ENCODE assay signal across 8 cellular contexts in genomic region chr11:68213555-68214172, GRCh38. TPM values are rescaled to one million over a fixed set of nuclear protein-coding genes. Genes with fewer than 3 reads are reported as not detected.
DNase-seq lines count a peak whose midpoint lies in the region; ATAC-seq and TF ChIP-seq lines count a peak whose summit lies in the region.

No MANE protein-coding gene starts in this region.

- peaks cover 0 to 6% of the 10 kb centered on the region in 2 donors for H3K27me3 Mint-ChIP-seq in natural killer cell treated with Interleukin-12 subunit alpha and Interleukin-12 subunit beta and Interleukin-15 and Interleukin-18, amount 100 ng/mL, for 72 hours
- H3K27me3 Mint-ChIP-seq in stimulated activated naive B cell treated with anti-CD40 and anti-IgM and Interleukin-4, amounts not matched to agents 10 μg/mL and 1 μg/mL and 100 μg/mL, for 72 hours = peaks cover 4 to 10% of the 10 kb centered on the region in 2 donors

- DNase-seq in COLO829 (ENCODE audit: low spot score) (peak; percentile 53), RPMI8226 (peak; percentile 99), fibroblast of pulmonary artery (ENCODE audit: low read depth) (peak; percentile 96)
- peak; percentile 93 for DNase-seq in Jurkat, Clone E6-1 (ENCODE audit: low read depth, low spot score)
- DNase-seq in activated T-helper 9 cell treated with anti-CD3 and anti-CD28 coated beads, Interleukin-2, amount 50 U/mL, for 16 hours (ENCODE audit: low read depth) = peak; percentile 74
- DNase-seq in natural killer cell treated with Interleukin-12 subunit alpha and Interleukin-12 subunit beta and Interleukin-15 and Interleukin-18, amount 100 ng/mL, for 72 hours (ENCODE audit: low spot score) = peak; percentile 89
- DNase-seq in stimulated activated naive B cell treated with anti-CD40 and anti-IgM and Interleukin-4, amounts not matched to agents 10 μg/mL and 1 μg/mL and 100 μg/mL, for 72 hours = peak; percentile 82

- peak overlapping the region in 1 of 2 donors; percentile 94 for H3K27ac Mint-ChIP-seq in natural killer cell treated with Interleukin-12 subunit alpha and Interleukin-12 subunit beta and Interleukin-15 and Interleukin-18, amount 100 ng/mL, for 72 hours
- H3K27ac Mint-ChIP-seq in stimulated activated naive B cell treated with anti-CD40 and anti-IgM and Interleukin-4, amounts not matched to agents 10 μg/mL and 1 μg/mL and 100 μg/mL, for 72 hours = peak overlapping the region; percentile 93

- H3K4me1 Mint-ChIP-seq in natural killer cell treated with Interleukin-12 subunit alpha and Interleukin-12 subunit beta and Interleukin-15 and Interleukin-18, amount 100 ng/mL, for 72 hours (ENCODE audit: low read depth in 2 of 2) = peaks cover 34 to 42% of the 10 kb centered on the region in 2 donors
- H3K4me1 Mint-ChIP-seq in stimulated activated naive B cell treated with anti-CD40 and anti-IgM and Interleukin-4, amounts not matched to agents 10 μg/mL and 1 μg/mL and 100 μg/mL, for 72 hours = peaks cover 33 to 50% of the 10 kb centered on the region in 2 donors

- ATAC-seq in GM21381 (IDR thresholded peaks at IDR 0.05; ENCODE audit: unreplicated experiment) = peak; percentile 48
- ATAC-seq in natural killer cell treated with Interleukin-12 subunit alpha and Interleukin-12 subunit beta and Interleukin-15 and Interleukin-18, amount 100 ng/mL, for 72 hours = peak; percentile 76 to 79
- ATAC-seq in stimulated activated naive B cell treated with anti-CD40 and anti-IgM and Interleukin-4, amounts not matched to agents 10 μg/mL and 1 μg/mL and 100 μg/mL, for 72 hours (replicated peaks) = peak; percentile 54 to 58

- no peak for TF ChIP-seq CTCF in fibroblast of pulmonary artery (IDR thresholded peaks at IDR 0.05; ENCODE audit: low read length, missing control alignments)

- peak overlapping the region; percentile 63 for H3K4me3 ChIP-seq in Jurkat, Clone E6-1 (ENCODE audit: low read length)
- H3K4me3 ChIP-seq in fibroblast of pulmonary artery (replicated peaks; ENCODE audit: low read depth, low read length) = peak overlapping the region; percentile 67

- no peaks in the 10 kb centered on the region for H3K9me3 Mint-ChIP-seq in natural killer cell treated with Interleukin-12 subunit alpha and Interleukin-12 subunit beta and Interleukin-15 and Interleukin-18, amount 100 ng/mL, for 72 hours
- no peaks in the 10 kb centered on the region for H3K9me3 Mint-ChIP-seq in stimulated activated naive B cell treated with anti-CD40 and anti-IgM and Interleukin-4, amounts not matched to agents 10 μg/mL and 1 μg/mL and 100 μg/mL, for 72 hours

- no peaks in the 10 kb centered on the region for H3K36me3 Mint-ChIP-seq in natural killer cell treated with Interleukin-12 subunit alpha and Interleukin-12 subunit beta and Interleukin-15 and Interleukin-18, amount 100 ng/mL, for 72 hours
- H3K36me3 Mint-ChIP-seq in stimulated activated naive B cell treated with anti-CD40 and anti-IgM and Interleukin-4, amounts not matched to agents 10 μg/mL and 1 μg/mL and 100 μg/mL, for 72 hours = peaks cover 2 to 7% of the 10 kb centered on the region in 2 donors

- H3K4me3 Mint-ChIP-seq in natural killer cell treated with Interleukin-12 subunit alpha and Interleukin-12 subunit beta and Interleukin-15 and Interleukin-18, amount 100 ng/mL, for 72 hours = peak overlapping the region; percentile 61
- H3K4me3 Mint-ChIP-seq in stimulated activated naive B cell treated with anti-CD40 and anti-IgM and Interleukin-4, amounts not matched to agents 10 μg/mL and 1 μg/mL and 100 μg/mL, for 72 hours = peak overlapping the region; percentile 83 to 88

RNA-seq across cellular contexts. Expression of gene KMT5B, which starts 0.6 kb away (rescaled TPM):
- 30.3 TPM for polyA plus RNA-seq in Jurkat, Clone E6-1 (2012; ENCODE audit: insufficient read depth, insufficient read length)
- total RNA-seq in natural killer cell treated with Interleukin-12 subunit alpha and Interleukin-12 subunit beta and Interleukin-15 and Interleukin-18, amount 100 ng/mL, for 72 hours = 10 to 100 TPM; 30.6 to 34.4 TPM

RNA-seq across cellular contexts. Expression of gene C11orf24, which starts 58.1 kb away (rescaled TPM):
- polyA plus RNA-seq in Jurkat, Clone E6-1 (2012; ENCODE audit: insufficient read depth, insufficient read length) = 18.0 TPM
- 10 to 100 TPM; 43.0 to 64.8 TPM for total RNA-seq in natural killer cell treated with Interleukin-12 subunit alpha and Interleukin-12 subunit beta and Interleukin-15 and Interleukin-18, amount 100 ng/mL, for 72 hours

Comparison
In these comparisons a context has a peak if more than half of its experiments do, and no peak if none do; other contexts are left out.
1. Peak in every context shown above with its lines: DNase-seq, ATAC-seq and H3K4me3 ChIP-seq.